In the genomic region with DNA sequence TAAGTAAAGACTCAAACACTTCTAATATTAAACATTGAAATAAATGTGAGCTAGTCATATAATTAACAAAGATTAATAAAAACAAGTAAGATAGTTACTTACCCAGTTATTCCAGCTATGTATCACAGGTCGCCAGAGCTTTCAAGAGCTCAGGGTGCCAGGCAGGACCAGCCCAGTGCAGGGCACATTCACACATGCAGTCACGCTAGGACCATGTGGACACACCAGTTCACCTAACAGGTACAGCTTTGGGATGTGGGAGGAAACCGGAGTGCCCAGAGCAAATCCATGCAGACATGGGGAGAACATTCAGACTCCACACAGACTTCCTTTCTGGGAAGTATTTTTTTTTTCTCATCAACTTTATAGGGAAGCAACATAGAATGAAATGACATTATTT, we compare ENCODE assay signal across 31 cellular contexts. TPM values are rescaled to one million over a fixed set of nuclear protein-coding genes. Genes with fewer than 3 reads are reported as not detected.
"Had no signal": no experiment of that assay in that cellular context is flagged by ENCODE, and none has a peak within 500 bp of the region (broad histone marks: within the 10 kb centered on the region; RNA-seq: fewer than 3 reads in every experiment).

No MANE protein-coding gene starts in this region.

- H3K27me3 ChIP-seq: colonic mucosa, foreskin keratinocyte had no signal

- H3K9me3 ChIP-seq: colonic mucosa, esophagus squamous epithelium, gastrocnemius medialis, gastroesophageal sphincter, heart left ventricle, heart right ventricle had no signal

- H3K36me3 ChIP-seq: colonic mucosa, esophagus squamous epithelium, gastrocnemius medialis, gastroesophageal sphincter, heart left ventricle, heart right ventricle had no signal

- H3K27ac ChIP-seq: colonic mucosa, coronary artery, dorsolateral prefrontal cortex, epithelial cell of prostate, esophagus squamous epithelium, foreskin keratinocyte, gastrocnemius medialis, gastroesophageal sphincter, heart left ventricle, heart right ventricle had no signal

- H3K4me1 ChIP-seq: colonic mucosa, esophagus squamous epithelium, foreskin keratinocyte, gastrocnemius medialis, heart left ventricle, heart right ventricle had no signal

- FAIRE-seq: colon, endometrium, endothelial cell of umbilical vein, frontal cortex had no signal

- H3K4me3 ChIP-seq: colonic mucosa, coronary artery, dorsolateral prefrontal cortex, esophagus squamous epithelium, gastrocnemius medialis, gastroesophageal sphincter, heart left ventricle, heart right ventricle had no signal

- DNase-seq: colonic mucosa; cortex of kidney; dermis blood vessel endothelial cell; dorsolateral prefrontal cortex; effector CD4-positive, alpha-beta T cell; effector CD8-positive, alpha-beta T cell; effector memory CD4-positive, alpha-beta T cell; effector memory CD8-positive, alpha-beta T cell; endodermal cell; erythroblast; esophagus squamous epithelium; foreskin fibroblast; foreskin keratinocyte; foreskin melanocyte; gastrocnemius medialis; glutamatergic neuron; heart left ventricle; heart right ventricle had no signal

- ATAC-seq: effector memory CD8-positive, alpha-beta T cell; esophagus mucosa; foreskin keratinocyte; gastrocnemius medialis; gastroesophageal sphincter; heart left ventricle; heart right ventricle had no signal

RNA-seq across cellular contexts. Expression of a gene that starts 39.3 kb away (rescaled TPM):
- total RNA-seq: endodermal cell, endothelial cell of umbilical vein, epithelial cell of proximal tubule, esophagus mucosa, esophagus squamous epithelium, fibroblast of lung, fibroblast of villous mesenchyme, foreskin keratinocyte, gastrocnemius medialis, glomerular endothelial cell had no signal
- polyA plus RNA-seq: endothelial cell of umbilical vein, esophagus, fibroblast of lung, foreskin keratinocyte, heart left ventricle, heart right ventricle had no signal
